Comparison of ENCODE assay signal across 1 cellular context in the genomic region with DNA sequence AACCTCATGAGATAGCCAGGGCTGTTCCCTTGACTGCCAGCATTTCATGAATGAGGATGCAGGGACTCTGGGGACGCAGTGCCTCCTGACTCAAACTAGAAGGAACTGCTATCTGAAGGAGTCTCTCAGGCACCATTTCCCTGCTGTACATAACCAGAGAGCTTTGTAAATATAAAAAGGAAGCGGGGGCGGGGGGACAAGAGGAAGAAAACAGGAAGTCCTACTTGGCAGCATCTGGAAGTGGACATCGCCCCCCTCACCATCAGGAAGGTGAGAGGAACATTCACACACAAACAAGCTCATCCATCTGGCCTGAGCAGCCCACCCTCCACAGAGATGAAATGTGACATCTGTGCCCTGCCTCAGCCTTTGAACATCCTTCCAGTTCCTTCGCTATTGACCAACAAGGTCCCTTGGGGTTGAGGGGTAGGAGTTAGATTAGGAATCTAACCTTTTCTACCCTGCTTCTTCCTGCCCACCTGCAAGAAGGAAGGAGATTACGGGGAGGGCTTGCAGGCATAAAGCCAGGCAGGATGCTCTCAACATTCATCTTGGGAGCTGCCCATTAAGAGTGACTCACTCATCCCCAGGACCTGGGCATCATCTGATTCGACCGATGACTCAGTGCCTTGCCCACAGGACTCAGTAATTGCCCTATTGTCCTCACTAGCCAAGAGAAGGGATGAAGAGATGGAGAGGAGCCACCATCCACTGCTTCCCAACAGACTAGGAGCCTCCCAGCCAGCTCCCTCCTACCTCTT.
A peak's percentile ranks its signal among the peaks of the same experiment; 100 is the strongest.
TF ChIP-seq lines count a peak whose summit lies in the region.

No MANE protein-coding gene starts in this region.

TF ChIP-seq in K562, 482 proteins besides CTCF, POLR2A, EP300 and RAD21 (continued from another document and continues in another):
- TF ChIP-seq ZBTB40 (IDR thresholded peaks at IDR 0.05) (peak; percentile 62), ZBTB40 (CRISPR knock-in tag; IDR thresholded peaks at IDR 0.05) (no peak), ZNF717 (CRISPR knock-in tag; IDR thresholded peaks at IDR 0.05) (no peak), ASH1L (IDR thresholded peaks at IDR 0.05; ENCODE audit: borderline replicate concordance, low read depth, partially characterized antibody) (no peak), YBX1 (IDR thresholded peaks at IDR 0.05) (no peak), PHB2 (IDR thresholded peaks at IDR 0.05; ENCODE audit: low read depth) (no peak), ZNF589 (CRISPR knock-in tag; IDR thresholded peaks at IDR 0.05; ENCODE audit: low read depth) (0 out of 2 replicates have a peak, but pooled peaks have one; percentile 53), RAD51 (IDR thresholded peaks at IDR 0.05; ENCODE audit: borderline replicate concordance, low read depth) (no peak), PATZ1 (CRISPR knock-in tag; IDR thresholded peaks at IDR 0.05; ENCODE audit: borderline replicate concordance) (no peak), ZKSCAN1 (IDR thresholded peaks at IDR 0.05; ENCODE audit: low read depth, low read length) (no peak), MAFF (IDR thresholded peaks at IDR 0.05; ENCODE audit: low read length) (no peak), ZNF274 (IDR thresholded peaks at IDR 0.05; ENCODE audit: borderline replicate concordance, low read depth, low read length) (no peak), SPI1 (IDR thresholded peaks at IDR 0.05; ENCODE audit: borderline replicate concordance, low read depth, low read length) (peak; percentile 95), CTBP1 (IDR thresholded peaks at IDR 0.05; ENCODE audit: borderline replicate concordance) (peak; percentile 34; the same call in 1 of the 2 replicates), ZNF699 (CRISPR knock-in tag; IDR thresholded peaks at IDR 0.05; ENCODE audit: insufficient replicate concordance) (no peak), U2AF2 (optimal IDR thresholded peaks at IDR 0.05; ENCODE audit: low read depth, low read length) (no peak), ATF3 (IDR thresholded peaks at IDR 0.05) (peak; percentile 83), ATF3 (CRISPR knock-in tag; conservative IDR thresholded peaks at IDR 0.05) (no peak), JUN (IDR thresholded peaks at IDR 0.05; ENCODE audit: borderline replicate concordance, low read depth, low read length) (peak; percentile 87; the same call in 1 of the 2 replicates), JUN (CRISPR knock-in tag; IDR thresholded peaks at IDR 0.05; ENCODE audit: borderline replicate concordance) (no peak), CHD4 (IDR thresholded peaks at IDR 0.05; ENCODE audit: insufficient read depth, insufficient replicate concordance, low read depth, low read length, poor library complexity, severe bottlenecking) (no peak), BDP1 (IDR thresholded peaks at IDR 0.05; ENCODE audit: insufficient read depth, insufficient read length) (no peak), ZNF277 (CRISPR knock-in tag; IDR thresholded peaks at IDR 0.05; ENCODE audit: borderline replicate concordance) (no peak), SNRNP70 (optimal IDR thresholded peaks at IDR 0.05; ENCODE audit: low read depth, low read length) (no peak), TFAM (CRISPR knock-in tag; conservative IDR thresholded peaks at IDR 0.05) (no peak), FOXA3 (CRISPR knock-in tag; conservative IDR thresholded peaks at IDR 0.05 in 1 of 2, IDR thresholded peaks at IDR 0.05 in 1 of 2) (no peak), GTF2F1 (IDR thresholded peaks at IDR 0.05; ENCODE audit: low read depth, low read length) (no peak), ZFP91 (CRISPR knock-in tag; IDR thresholded peaks at IDR 0.05) (no peak)
- TF ChIP-seq, protein P1, sequence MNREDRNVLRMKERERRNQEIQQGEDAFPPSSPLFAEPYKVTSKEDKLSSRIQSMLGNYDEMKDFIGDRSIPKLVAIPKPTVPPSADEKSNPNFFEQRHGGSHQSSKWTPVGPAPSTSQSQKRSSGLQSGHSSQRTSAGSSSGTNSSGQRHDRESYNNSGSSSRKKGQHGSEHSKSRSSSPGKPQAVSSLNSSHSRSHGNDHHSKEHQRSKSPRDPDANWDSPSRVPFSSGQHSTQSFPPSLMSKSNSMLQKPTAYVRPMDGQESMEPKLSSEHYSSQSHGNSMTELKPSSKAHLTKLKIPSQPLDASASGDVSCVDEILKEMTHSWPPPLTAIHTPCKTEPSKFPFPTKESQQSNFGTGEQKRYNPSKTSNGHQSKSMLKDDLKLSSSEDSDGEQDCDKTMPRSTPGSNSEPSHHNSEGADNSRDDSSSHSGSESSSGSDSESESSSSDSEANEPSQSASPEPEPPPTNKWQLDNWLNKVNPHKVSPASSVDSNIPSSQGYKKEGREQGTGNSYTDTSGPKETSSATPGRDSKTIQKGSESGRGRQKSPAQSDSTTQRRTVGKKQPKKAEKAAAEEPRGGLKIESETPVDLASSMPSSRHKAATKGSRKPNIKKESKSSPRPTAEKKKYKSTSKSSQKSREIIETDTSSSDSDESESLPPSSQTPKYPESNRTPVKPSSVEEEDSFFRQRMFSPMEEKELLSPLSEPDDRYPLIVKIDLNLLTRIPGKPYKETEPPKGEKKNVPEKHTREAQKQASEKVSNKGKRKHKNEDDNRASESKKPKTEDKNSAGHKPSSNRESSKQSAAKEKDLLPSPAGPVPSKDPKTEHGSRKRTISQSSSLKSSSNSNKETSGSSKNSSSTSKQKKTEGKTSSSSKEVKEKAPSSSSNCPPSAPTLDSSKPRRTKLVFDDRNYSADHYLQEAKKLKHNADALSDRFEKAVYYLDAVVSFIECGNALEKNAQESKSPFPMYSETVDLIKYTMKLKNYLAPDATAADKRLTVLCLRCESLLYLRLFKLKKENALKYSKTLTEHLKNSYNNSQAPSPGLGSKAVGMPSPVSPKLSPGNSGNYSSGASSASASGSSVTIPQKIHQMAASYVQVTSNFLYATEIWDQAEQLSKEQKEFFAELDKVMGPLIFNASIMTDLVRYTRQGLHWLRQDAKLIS (CRISPR knock-in tag; IDR thresholded peaks at IDR 0.05): no peak
- TF ChIP-seq, protein P2, sequence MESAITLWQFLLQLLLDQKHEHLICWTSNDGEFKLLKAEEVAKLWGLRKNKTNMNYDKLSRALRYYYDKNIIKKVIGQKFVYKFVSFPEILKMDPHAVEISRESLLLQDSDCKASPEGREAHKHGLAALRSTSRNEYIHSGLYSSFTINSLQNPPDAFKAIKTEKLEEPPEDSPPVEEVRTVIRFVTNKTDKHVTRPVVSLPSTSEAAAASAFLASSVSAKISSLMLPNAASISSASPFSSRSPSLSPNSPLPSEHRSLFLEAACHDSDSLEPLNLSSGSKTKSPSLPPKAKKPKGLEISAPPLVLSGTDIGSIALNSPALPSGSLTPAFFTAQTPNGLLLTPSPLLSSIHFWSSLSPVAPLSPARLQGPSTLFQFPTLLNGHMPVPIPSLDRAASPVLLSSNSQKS (CRISPR knock-in tag; IDR thresholded peaks at IDR 0.05): no peak
- TF ChIP-seq, protein P3, sequence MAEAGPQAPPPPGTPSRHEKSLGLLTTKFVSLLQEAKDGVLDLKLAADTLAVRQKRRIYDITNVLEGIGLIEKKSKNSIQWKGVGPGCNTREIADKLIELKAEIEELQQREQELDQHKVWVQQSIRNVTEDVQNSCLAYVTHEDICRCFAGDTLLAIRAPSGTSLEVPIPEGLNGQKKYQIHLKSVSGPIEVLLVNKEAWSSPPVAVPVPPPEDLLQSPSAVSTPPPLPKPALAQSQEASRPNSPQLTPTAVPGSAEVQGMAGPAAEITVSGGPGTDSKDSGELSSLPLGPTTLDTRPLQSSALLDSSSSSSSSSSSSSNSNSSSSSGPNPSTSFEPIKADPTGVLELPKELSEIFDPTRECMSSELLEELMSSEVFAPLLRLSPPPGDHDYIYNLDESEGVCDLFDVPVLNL (CRISPR knock-in tag; IDR thresholded peaks at IDR 0.05; ENCODE audit: low read depth): no peak
